ENCODE assay signal across 1 cellular context in the genomic region with DNA sequence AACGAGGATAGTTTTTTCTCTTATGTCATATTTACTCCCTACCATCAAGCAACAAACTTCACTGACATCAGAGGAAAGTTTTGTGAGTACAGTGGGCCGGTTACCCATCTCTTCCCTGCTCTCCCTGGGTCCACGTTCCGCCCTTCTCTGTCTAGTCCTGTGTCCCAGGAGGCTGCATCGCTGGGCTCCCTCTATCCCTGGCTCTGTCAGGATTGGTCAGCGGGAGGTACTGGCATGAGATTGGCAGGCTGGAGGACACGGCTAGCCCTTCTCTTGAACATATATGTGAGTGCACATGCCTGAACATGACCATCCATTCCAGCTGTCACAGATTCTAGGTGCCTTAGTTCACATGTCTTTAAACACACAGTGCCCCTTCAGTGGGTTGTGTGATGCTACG.
TF ChIP-seq lines count a peak whose summit lies in the region.

No MANE protein-coding gene starts in this region.

TF ChIP-seq in H1, 55 proteins besides CTCF, POLR2A, EP300 and RAD21 (continued from another document):
- TF ChIP-seq TAF1 (IDR thresholded peaks at IDR 0.05; ENCODE audit: low read depth, low read length), result no peak
- no peak for TF ChIP-seq CTBP2 (IDR thresholded peaks at IDR 0.05; ENCODE audit: borderline replicate concordance, insufficient read depth, insufficient read length, low read length)
- TF ChIP-seq SIX5 (IDR thresholded peaks at IDR 0.05; ENCODE audit: low read depth, low read length), result no peak
- no peak for TF ChIP-seq CBX8 (IDR thresholded peaks at IDR 0.05; ENCODE audit: borderline replicate concordance, low read depth, low read length)
- no peak for TF ChIP-seq NRF1 (IDR thresholded peaks at IDR 0.05; ENCODE audit: low read depth, low read length)
- no peak for TF ChIP-seq JUN (IDR thresholded peaks at IDR 0.05; ENCODE audit: low read depth, low read length)
